8 cellular contexts compared by ENCODE assay signal in the genomic region with DNA sequence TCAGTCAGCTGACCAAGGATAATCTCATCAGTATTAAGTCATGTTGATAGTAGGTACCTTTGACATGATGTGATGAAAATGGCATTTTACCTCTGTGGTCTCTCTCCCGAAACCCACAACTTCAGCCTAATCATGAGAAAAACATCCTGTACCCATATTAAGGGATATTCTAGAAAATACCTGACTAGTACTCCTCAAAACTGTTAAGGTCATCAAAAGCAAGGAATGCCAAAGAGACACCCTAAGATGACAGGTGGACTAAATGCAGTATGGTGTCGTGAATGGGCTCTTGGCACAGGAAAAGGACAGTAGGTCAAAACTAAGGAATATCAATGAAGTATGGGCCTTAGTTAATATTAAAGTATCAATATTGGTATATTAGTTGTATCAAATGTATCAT.
"Had no signal": no experiment of that assay in that cellular context is flagged by ENCODE, and none has a peak within 500 bp of the region (broad histone marks: within the 10 kb centered on the region; RNA-seq: fewer than 3 reads in every experiment).

No MANE protein-coding gene starts in this region.

- H3K4me3 ChIP-seq: GM12878 had no signal

- ATAC-seq: GM12878 had no signal

- DNase-seq: GDM1, GF-D8 had no signal

- FAIRE-seq: G401.6, GM12878, GM12891, GM12892, GM18507, GM19239 had no signal
